ENCODE assay signal across 8 cellular contexts in genomic region chr12:68686595-68687521, GRCh38. TPM values are rescaled to one million over a fixed set of nuclear protein-coding genes. Genes with fewer than 3 reads are reported as not detected.
DNase-seq lines count a peak whose midpoint lies in the region; ATAC-seq and TF ChIP-seq lines count a peak whose summit lies in the region.

Gene NUP107, plus strand, starts transcription at chr12:68686978. Its CDS starts 88 bp downstream, at chr12:68687066.

- CTCF ChIA-PET in Panc1 (lab: Charles Lee), result no interaction called here

- intact Hi-C loops in Panc1 (cut with micrococcal nuclease; ENCODE audit: unreplicated experiment), result no loop called here

- peak within 1 kb of the TSS; percentile 98 for H3K27ac ChIP-seq in Panc1 (ENCODE audit: low read length)
- peak within 1 kb of the TSS; percentile 45 for H3K27ac ChIP-seq in muscle layer of colon (ENCODE audit: low read depth, low read length)

- H3K4me1 ChIP-seq in Panc1 (ENCODE audit: control insufficient read depth, insufficient read depth, low read length) (peaks cover 21% of the 10 kb centered on the region), muscle layer of colon (ENCODE audit: insufficient read depth, low read length) (peaks cover 15% of the 10 kb centered on the region)

- in situ Hi-C loops in Panc1 (cut with HindIII; ENCODE audit: low pct_unique_long_range_greater_than_20kb, low sequenced_read_pairs), result no loop called here

- POLR2A ChIA-PET in Panc1 (lab: Charles Lee), result no interaction called here

- H3K9me3 ChIP-seq in Panc1 (ENCODE audit: control insufficient read depth, insufficient read depth, low read depth, low read length), result no peaks in the 10 kb centered on the region
- H3K9me3 ChIP-seq in muscle layer of colon (ENCODE audit: low read length), result no peaks in the 10 kb centered on the region

- H3K4me3 ChIP-seq in Panc1 (ENCODE audit: low read depth in 2 of 2, low read length in 2 of 2), result peak within 1 kb of the TSS; percentile 87 to 95
- peak within 1 kb of the TSS; percentile 83 to 92 for H3K4me3 ChIP-seq in muscle layer of colon (ENCODE audit: low read depth in 1 of 2, low read length in 2 of 2)

- H3K9ac ChIP-seq in muscle layer of colon (ENCODE audit: low read length), result peak within 1 kb of the TSS; percentile 87

- peaks cover 15% of the 10 kb centered on the region; the same call in 1 of the 2 replicates for H3K36me3 ChIP-seq in Panc1 (ENCODE audit: control insufficient read depth, insufficient read depth, low read length)
- peaks cover 7% of the 10 kb centered on the region for H3K36me3 ChIP-seq in muscle layer of colon (ENCODE audit: insufficient read depth, low read length)

- peak; percentile 96 for ATAC-seq in GM21723 (IDR thresholded peaks at IDR 0.05; ENCODE audit: unreplicated experiment)
- peak; percentile 99 for ATAC-seq in Panc1
- ATAC-seq in esophagus mucosa, result peak; percentile 99

- peak; percentile 100 for DNase-seq in DMS53 (lab: John Stamatoyannopoulos, UW)
- peak; percentile 92 for DNase-seq in KG1 (lab: John Stamatoyannopoulos, UW)
- peak; percentile 89 for DNase-seq in Panc1 (ENCODE audit: low read depth, low spot score)
- DNase-seq in activated T-cell treated with anti-CD3 and anti-CD28 coated beads, Interleukin-2, amount 50 U/mL, for 48 hours, result peak; percentile 97 to 98
- peak; percentile 95 for DNase-seq in stimulated activated CD8-positive, alpha-beta memory T cell treated with anti-CD3 and anti-CD28 coated beads, Interleukin-7, amount 100 ng/mL, for 24 hours (ENCODE audit: low read depth)

- TSS peak; percentile 73 for BruUV-seq in Panc1 (replicated peaks; lab: Mats Ljungman, UMichigan)

- H3K27me3 ChIP-seq in Panc1 (ENCODE audit: control insufficient read depth, insufficient read depth, low read length) (no peaks in the 10 kb centered on the region), muscle layer of colon (ENCODE audit: control insufficient read depth in 1 of 2, insufficient read depth in 2 of 2, low read length in 2 of 2) (no peaks in the 10 kb centered on the region)

- TF ChIP-seq CTCF in Panc1 (IDR thresholded peaks at IDR 0.05), result no peak

RNA-seq across cellular contexts. Expression of gene NUP107, which starts in this region (rescaled TPM):
- total RNA-seq in Panc1 (2021; ENCODE audit: unreplicated experiment) (82.3 TPM), esophagus mucosa (27.0 TPM)
- 35.6 TPM for polyA plus RNA-seq in Panc1 (2012; ENCODE audit: insufficient read length)

Comparison
In these comparisons a context has a peak if more than half of its experiments do, and no peak if none do; other contexts are left out.
1. Peak in every context shown above with its lines: DNase-seq, ATAC-seq, H3K4me3 ChIP-seq and H3K27ac ChIP-seq.